ENCODE assay signal across 17 cellular contexts in genomic region chr2:228875152-228875875, GRCh38.
DNase-seq lines count a peak whose midpoint lies in the region; TF ChIP-seq lines count a peak whose summit lies in the region.
"Had no signal": no experiment of that assay in that cellular context is flagged by ENCODE, and none has a peak within 500 bp of the region (broad histone marks: within the 10 kb centered on the region; RNA-seq: fewer than 3 reads in every experiment).

No MANE protein-coding gene starts in this region.

- H3K27ac ChIP-seq in GM23248, result no peak overlapping the region
- no peak overlapping the region for H3K27ac ChIP-seq in osteoblast (ENCODE audit: low read depth, low read length)
- H3K27ac ChIP-seq: tibial artery had no signal

- 9 to 15% methylated on average over 5 of the region's 5 CpGs for WGBS in GM23248 (ENCODE audit: low coverage in 1 of 2, low lambda C conversion rate in 2 of 2, missing lambda C conversion rate in 2 of 2), 2 experiments

- no peaks in the 10 kb centered on the region for H3K9me3 ChIP-seq in GM23248 (ENCODE audit: low read depth)
- no peaks in the 10 kb centered on the region for H3K9me3 ChIP-seq in osteoblast (ENCODE audit: low read depth, low read length)

- CTCF ChIA-PET in activated naive CD4-positive, alpha-beta T cell treated with anti-CD3 and anti-CD28 coated beads, Interleukin-2, amount 10 ng/mL, durations not matched to agents 7 days and 5 days (lab: Charles Lee), result no interaction called here

- H3K4me3 ChIP-seq in GM23248, result no peak overlapping the region
- no peak overlapping the region for H3K4me3 ChIP-seq in osteoblast (ENCODE audit: insufficient read depth, low read length)
- H3K4me3 ChIP-seq: tibial artery had no signal

- H3K27me3 Mint-ChIP-seq in activated naive CD4-positive, alpha-beta T cell treated with anti-CD3 and anti-CD28 coated beads, Interleukin-2, amount 10 ng/mL, durations not matched to agents 7 days and 5 days, result no peaks in the 10 kb centered on the region
- H3K27me3 Mint-ChIP-seq: activated CD8-positive, alpha-beta memory T cell treated with anti-CD3 and anti-CD28 coated beads, Interleukin-2, amount 10 ng/mL, durations not matched to agents 7 days and 5 days; brain; T-cell had no signal

- H3K4me3 Mint-ChIP-seq in activated naive CD4-positive, alpha-beta T cell treated with anti-CD3 and anti-CD28 coated beads, Interleukin-2, amount 10 ng/mL, durations not matched to agents 7 days and 5 days, result no peak overlapping the region
- H3K4me3 Mint-ChIP-seq: activated CD8-positive, alpha-beta memory T cell treated with anti-CD3 and anti-CD28 coated beads, Interleukin-2, amount 10 ng/mL, durations not matched to agents 7 days and 5 days; brain; nephron progenitor cell; T-cell had no signal

- DNase-seq in AG09319 (ENCODE audit: extremely low read depth, low read depth) (peak; percentile 5), GM23248 (peak; percentile 36), amniotic epithelial cell (ENCODE audit: low read depth) (peak; percentile 37), left kidney (ENCODE audit: low read depth, low spot score) (peak; percentile 32), NOMO-1 (lab: John Stamatoyannopoulos, UW; ENCODE audit: unreplicated experiment in 2 of 2) (no peak), NCI-H146 (lab: John Stamatoyannopoulos, UW) (no peak), osteoblast (ENCODE audit: insufficient read length, low spot score, missing footprints) (no peak)
- DNase-seq in activated naive CD4-positive, alpha-beta T cell treated with anti-CD3 and anti-CD28 coated beads, Interleukin-2, amount 10 ng/mL, durations not matched to agents 7 days and 5 days, result no peak
- DNase-seq: activated CD8-positive, alpha-beta memory T cell treated with anti-CD3 and anti-CD28 coated beads, Interleukin-2, amount 10 ng/mL, durations not matched to agents 7 days and 5 days; activated gamma-delta T cell treated with Interleukin-2 at 50 U/mL for 16 hours; KG1; NCI-H187; NCI-H748 treated with DMSO at 0.1 percent for 48 hours; nephron progenitor cell; T-cell; tibial artery had no signal

- H3K4me2 ChIP-seq in GM23248 (ENCODE audit: unreplicated experiment), result peak overlapping the region; percentile 28
- no peak overlapping the region for H3K4me2 ChIP-seq in osteoblast (ENCODE audit: insufficient read depth, low read length)

- in situ Hi-C loops in GM23248 (cut with MboI), result no loop called here

- H3K27me3 ChIP-seq in GM23248 (replicated peaks; ENCODE audit: insufficient read depth) (no peaks in the 10 kb centered on the region), osteoblast (ENCODE audit: insufficient read depth, low read length) (no peaks in the 10 kb centered on the region)
- H3K27me3 ChIP-seq: tibial artery had no signal

- H3K4me1 Mint-ChIP-seq in activated naive CD4-positive, alpha-beta T cell treated with anti-CD3 and anti-CD28 coated beads, Interleukin-2, amount 10 ng/mL, durations not matched to agents 7 days and 5 days, result no peaks in the 10 kb centered on the region
- H3K4me1 Mint-ChIP-seq: activated CD8-positive, alpha-beta memory T cell treated with anti-CD3 and anti-CD28 coated beads, Interleukin-2, amount 10 ng/mL, durations not matched to agents 7 days and 5 days; brain; nephron progenitor cell; T-cell had no signal

- H3K4me1 ChIP-seq in GM23248 (ENCODE audit: insufficient read depth) (peaks cover 13% of the 10 kb centered on the region), osteoblast (ENCODE audit: insufficient read depth, low read length) (no peaks in the 10 kb centered on the region)
- H3K4me1 ChIP-seq: tibial artery had no signal

- H3F3A ChIP-seq in GM23248 (ENCODE audit: insufficient read depth), result no peaks in the 10 kb centered on the region

- H3K9me3 Mint-ChIP-seq in activated naive CD4-positive, alpha-beta T cell treated with anti-CD3 and anti-CD28 coated beads, Interleukin-2, amount 10 ng/mL, durations not matched to agents 7 days and 5 days, result peaks cover 6% of the 10 kb centered on the region
- H3K9me3 Mint-ChIP-seq: nephron progenitor cell had no signal

- no peaks in the 10 kb centered on the region for H3K36me3 Mint-ChIP-seq in activated naive CD4-positive, alpha-beta T cell treated with anti-CD3 and anti-CD28 coated beads, Interleukin-2, amount 10 ng/mL, durations not matched to agents 7 days and 5 days
- H3K36me3 Mint-ChIP-seq: activated CD8-positive, alpha-beta memory T cell treated with anti-CD3 and anti-CD28 coated beads, Interleukin-2, amount 10 ng/mL, durations not matched to agents 7 days and 5 days; brain; T-cell had no signal

- TF ChIP-seq CTCF in AG09319 (IDR thresholded peaks at IDR 0.05; ENCODE audit: low read depth, low read length) (no peak), osteoblast (IDR thresholded peaks at IDR 0.05; ENCODE audit: extremely low read depth, low read depth, low read length) (no peak)

- no peaks in the 10 kb centered on the region for H4K20me1 ChIP-seq in GM23248 (ENCODE audit: insufficient read depth)
- H4K20me1 ChIP-seq in osteoblast (ENCODE audit: insufficient read depth, low read length), result no peaks in the 10 kb centered on the region

- H2AFZ ChIP-seq in GM23248 (peak overlapping the region; percentile 54; the same call in 1 of the 2 replicates), osteoblast (ENCODE audit: low read length) (no peak overlapping the region)

- H3K9me2 ChIP-seq in GM23248 (ENCODE audit: insufficient read depth), result no peaks in the 10 kb centered on the region

- H3K36me3 ChIP-seq in GM23248 (ENCODE audit: low read depth), result no peaks in the 10 kb centered on the region
- no peaks in the 10 kb centered on the region for H3K36me3 ChIP-seq in osteoblast (ENCODE audit: insufficient read depth, low read length)
- H3K36me3 ChIP-seq: tibial artery had no signal

- no peak overlapping the region for H3K27ac Mint-ChIP-seq in activated naive CD4-positive, alpha-beta T cell treated with anti-CD3 and anti-CD28 coated beads, Interleukin-2, amount 10 ng/mL, durations not matched to agents 7 days and 5 days
- H3K27ac Mint-ChIP-seq: activated CD8-positive, alpha-beta memory T cell treated with anti-CD3 and anti-CD28 coated beads, Interleukin-2, amount 10 ng/mL, durations not matched to agents 7 days and 5 days; nephron progenitor cell; T-cell had no signal

- H3K9ac ChIP-seq in GM23248, result no peak overlapping the region

- H3K79me2 ChIP-seq in GM23248 (ENCODE audit: insufficient read depth), result no peaks in the 10 kb centered on the region
- H3K79me2 ChIP-seq in osteoblast (ENCODE audit: insufficient read depth, low read length), result no peaks in the 10 kb centered on the region

Comparison
In these comparisons a context has a peak if more than half of its experiments do, and no peak if none do; other contexts are left out.
1. DNase-seq: peak in AG09319 (single experiment), GM23248 (single experiment), amniotic epithelial cell (single experiment) and left kidney (single experiment); none in NOMO-1 (0 of 2), NCI-H146 (single experiment), activated naive CD4-positive, alpha-beta T cell treated with anti-CD3 and anti-CD28 coated beads, Interleukin-2, amount 10 ng/mL, durations not matched to agents 7 days and 5 days (single experiment) and osteoblast (single experiment).